In genomic region chr2:8408560-8409460, GRCh38 we compare ENCODE assay signal across 8 cellular contexts.
DNase-seq lines count a peak whose midpoint lies in the region; ATAC-seq, FAIRE-seq and TF ChIP-seq lines count a peak whose summit lies in the region.

No MANE protein-coding gene starts in this region.

- in situ Hi-C loops in KBM-7 (cut with MboI; ENCODE audit: low pct_unique_long_range_greater_than_20kb, low sequenced_read_pairs): no loop called here

- intact Hi-C loops in activated CD4-positive, alpha-beta memory T cell treated with anti-CD3 and anti-CD28 coated beads for 36 hours (cut with micrococcal nuclease): loop anchor here (1.0 to 5.0 kb wide), 12 partner anchors 31 to 637 kb away; no protein-coding TSS in a partner anchor
- intact Hi-C loops in sigmoid colon (cut with DNase I): no loop called here

- FAIRE-seq in GM19239 (lab: Jason Lieb, UNC) (peak; percentile 99), HTR-8/SVneo (lab: Jason Lieb, UNC) (no peak)

- TF ChIP-seq POLR2A in sigmoid colon (IDR thresholded peaks at IDR 0.05): no peak

- ATAC-seq in HG03064 (IDR thresholded peaks at IDR 0.05; ENCODE audit: low read depth, unreplicated experiment): peak; percentile 88

- DNase-seq in GM19239 (ENCODE audit: insufficient read length, low spot score) (peak; percentile 40), sigmoid colon (no peak), HTR-8/SVneo (ENCODE audit: insufficient read length, low spot score) (no peak), NCI-H2196 (lab: John Stamatoyannopoulos, UW; ENCODE audit: unreplicated experiment) (no peak), KBM-7 (no peak)
- peak; percentile 91 for DNase-seq in activated CD4-positive, alpha-beta memory T cell treated with anti-CD3 and anti-CD28 coated beads for 36 hours
- DNase-seq in stimulated activated CD4-positive, alpha-beta T cell treated with anti-CD3 and anti-CD28 coated beads, Interleukin-4, amount 100 ng/mL, for 24 hours: peak; percentile 83

- no peaks in the 10 kb centered on the region for H3K9me3 Mint-ChIP-seq in activated CD4-positive, alpha-beta memory T cell treated with anti-CD3 and anti-CD28 coated beads for 36 hours

- no peaks in the 10 kb centered on the region for H3K36me3 ChIP-seq in sigmoid colon

- no peak overlapping the region for H3K4me3 ChIP-seq in sigmoid colon

- H3K27ac ChIP-seq in sigmoid colon: no peak overlapping the region

- POLR2A ChIA-PET in activated CD4-positive, alpha-beta memory T cell treated with anti-CD3 and anti-CD28 coated beads for 36 hours (lab: Charles Lee): interaction anchor here (0.6 to 3.4 kb wide), 11 partner anchors 17 to 276 kb away, joined by 3 to 32 read pairs (median 7); partner anchors contain the start of gene ID2

- H3K27me3 ChIP-seq in sigmoid colon: no peaks in the 10 kb centered on the region

- peak overlapping the region; percentile 0 for H3K4me3 Mint-ChIP-seq in activated CD4-positive, alpha-beta memory T cell treated with anti-CD3 and anti-CD28 coated beads for 36 hours

- 79 to 86% methylated on average over 8 of the region's 8 CpGs for WGBS in sigmoid colon, 2 donors

- H3K27me3 Mint-ChIP-seq in activated CD4-positive, alpha-beta memory T cell treated with anti-CD3 and anti-CD28 coated beads for 36 hours: no peaks in the 10 kb centered on the region

- CTCF ChIA-PET in activated CD4-positive, alpha-beta memory T cell treated with anti-CD3 and anti-CD28 coated beads for 36 hours (lab: Charles Lee): interaction anchor here (0.7 to 2.1 kb wide), 6 partner anchors 134 to 683 kb away, joined by 3 to 8 read pairs (median 4); partner anchors contain the start of gene ID2

- peak overlapping the region; percentile 79 for H3K27ac Mint-ChIP-seq in activated CD4-positive, alpha-beta memory T cell treated with anti-CD3 and anti-CD28 coated beads for 36 hours

- peaks cover 34% of the 10 kb centered on the region for H3K4me1 Mint-ChIP-seq in activated CD4-positive, alpha-beta memory T cell treated with anti-CD3 and anti-CD28 coated beads for 36 hours (ENCODE audit: low read depth)

- H3K36me3 Mint-ChIP-seq in activated CD4-positive, alpha-beta memory T cell treated with anti-CD3 and anti-CD28 coated beads for 36 hours: no peaks in the 10 kb centered on the region

- no peaks in the 10 kb centered on the region for H3K4me1 ChIP-seq in sigmoid colon

- no peaks in the 10 kb centered on the region for H3K9me3 ChIP-seq in sigmoid colon

- no peak for TF ChIP-seq EP300 in sigmoid colon (IDR thresholded peaks at IDR 0.05)

- TF ChIP-seq CTCF in sigmoid colon (IDR thresholded peaks at IDR 0.05): no peak

Comparison
In these comparisons a context has a peak if more than half of its experiments do, and no peak if none do; other contexts are left out.
1. DNase-seq: peak in GM19239 (single experiment), activated CD4-positive, alpha-beta memory T cell treated with anti-CD3 and anti-CD28 coated beads for 36 hours (single experiment) and stimulated activated CD4-positive, alpha-beta T cell treated with anti-CD3 and anti-CD28 coated beads, Interleukin-4, amount 100 ng/mL, for 24 hours (single experiment); none in sigmoid colon (single experiment), HTR-8/SVneo (single experiment), NCI-H2196 (single experiment) and KBM-7 (single experiment).